In genomic region chr7:101549734-101550133, GRCh38 we compare ENCODE assay signal across 16 cellular contexts.
"Had no signal": no experiment of that assay in that cellular context is flagged by ENCODE, and none has a peak within 500 bp of the region (broad histone marks: within the 10 kb centered on the region; RNA-seq: fewer than 3 reads in every experiment).

No MANE protein-coding gene starts in this region.

- H3K27ac Mint-ChIP-seq: activated naive CD4-positive, alpha-beta T cell treated with anti-CD3 and anti-CD28 coated beads, Interleukin-2, amount 50 U/mL, for 24 hours; effector memory CD8-positive, alpha-beta T cell; immature natural killer cell; natural killer cell; stimulated activated naive CD8-positive, alpha-beta T cell treated with anti-CD3 and anti-CD28 coated beads, Interleukin-15, Interleukin-2, amounts not matched to agents 100 ng/mL and 50 ng/mL, for 24 hours had no signal

- H3K27me3 ChIP-seq: body of pancreas had no signal

- H3K4me1 ChIP-seq: body of pancreas had no signal

- DNase-seq: activated CD4-positive, alpha-beta T cell treated with anti-CD3 and anti-CD28 coated beads for 1 hour; activated CD4-positive, alpha-beta T cell treated with anti-CD3 and anti-CD28 coated beads, Interleukin-2, amount 50 U/mL, for 48 hours; body of pancreas; central memory CD4-positive, alpha-beta T cell; cortex of kidney; effector memory CD8-positive, alpha-beta T cell; erythroblast; immature natural killer cell; mammary epithelial cell; natural killer cell; occipital lobe; stimulated activated CD4-positive, alpha-beta T cell treated with anti-CD3 and anti-CD28 coated beads, Interleukin-4, amount 100 ng/mL, for 1 hour; stimulated activated CD8-positive, alpha-beta memory T cell treated with anti-CD3 and anti-CD28 coated beads, Interleukin-4, amount 100 ng/mL, for 48 hours; SW 1271 had no signal

- H3K4me3 Mint-ChIP-seq: activated naive CD4-positive, alpha-beta T cell treated with anti-CD3 and anti-CD28 coated beads, Interleukin-2, amount 50 U/mL, for 24 hours; effector memory CD8-positive, alpha-beta T cell; immature natural killer cell; natural killer cell; stimulated activated naive CD8-positive, alpha-beta T cell treated with anti-CD3 and anti-CD28 coated beads, Interleukin-15, Interleukin-2, amounts not matched to agents 100 ng/mL and 50 ng/mL, for 24 hours had no signal

- H3K4me3 ChIP-seq: body of pancreas had no signal

- H3K36me3 Mint-ChIP-seq: activated naive CD4-positive, alpha-beta T cell treated with anti-CD3 and anti-CD28 coated beads, Interleukin-2, amount 50 U/mL, for 24 hours; immature natural killer cell; natural killer cell had no signal

- H3K27me3 Mint-ChIP-seq: activated naive CD4-positive, alpha-beta T cell treated with anti-CD3 and anti-CD28 coated beads, Interleukin-2, amount 50 U/mL, for 24 hours; stimulated activated naive CD8-positive, alpha-beta T cell treated with anti-CD3 and anti-CD28 coated beads, Interleukin-15, Interleukin-2, amounts not matched to agents 100 ng/mL and 50 ng/mL, for 24 hours had no signal

- H3K27ac ChIP-seq: body of pancreas had no signal

- H3K9me3 ChIP-seq: body of pancreas had no signal

- H3K9me3 Mint-ChIP-seq: activated naive CD4-positive, alpha-beta T cell treated with anti-CD3 and anti-CD28 coated beads, Interleukin-2, amount 50 U/mL, for 24 hours; effector memory CD8-positive, alpha-beta T cell; immature natural killer cell; natural killer cell; stimulated activated naive CD8-positive, alpha-beta T cell treated with anti-CD3 and anti-CD28 coated beads, Interleukin-15, Interleukin-2, amounts not matched to agents 100 ng/mL and 50 ng/mL, for 24 hours had no signal

- H3K4me1 Mint-ChIP-seq: activated naive CD4-positive, alpha-beta T cell treated with anti-CD3 and anti-CD28 coated beads, Interleukin-2, amount 50 U/mL, for 24 hours; immature natural killer cell; natural killer cell had no signal
